ENCODE assay signal across 9 cellular contexts in genomic region chr2:207194028-207194427, GRCh38. TPM values are rescaled to one million over a fixed set of nuclear protein-coding genes. Genes with fewer than 3 reads are reported as not detected.
"Had no signal": no experiment of that assay in that cellular context is flagged by ENCODE, and none has a peak within 500 bp of the region (broad histone marks: within the 10 kb centered on the region; RNA-seq: fewer than 3 reads in every experiment).

No MANE protein-coding gene starts in this region.

- H3K4me1 Mint-ChIP-seq: IgD-negative memory B cell had no signal

- H3K27ac ChIP-seq: HL-60, KMS-11 had no signal

- DNase-seq: IMR-90, KBM-7, KG1 had no signal

- H3K4me3 Mint-ChIP-seq: IgD-negative memory B cell had no signal

- FAIRE-seq: HepG2, HTR-8/SVneo had no signal

- ATAC-seq: HepG2 had no signal

- H3K9ac ChIP-seq: KMS-11 had no signal

- H3K27ac Mint-ChIP-seq: IgD-negative memory B cell had no signal

- H3K4me2 ChIP-seq: KMS-11 had no signal

- H3K36me3 Mint-ChIP-seq: IgD-negative memory B cell had no signal

RNA-seq across cellular contexts. Expression of gene KLF7, which starts 28.3 kb away (rescaled TPM):
- total RNA-seq: HT-29 had no signal
